In genomic region chr9:137536594-137537129, GRCh38 we compare ENCODE assay signal across 8 cellular contexts. TPM values are rescaled to one million over a fixed set of nuclear protein-coding genes. Genes with fewer than 3 reads are reported as not detected.
DNase-seq lines count a peak whose midpoint lies in the region; ATAC-seq and TF ChIP-seq lines count a peak whose summit lies in the region.
"Not testable (repeated sequence)": the region's sequence is repeated elsewhere in the genome, so short reads cannot be mapped to it uniquely, and the experiment has no call there.

No MANE protein-coding gene starts in this region.

- not testable (repeated sequence) for H3K27me3 Mint-ChIP-seq in activated CD8-positive, alpha-beta T cell treated with anti-CD3 and anti-CD28 coated beads for 36 hours; activated naive CD4-positive, alpha-beta T cell treated with anti-CD3 and anti-CD28 coated beads, Interleukin-2, amount 50 U/mL, for 24 hours; stimulated activated memory B cell treated with anti-CD40 and anti-IgM and Interleukin-4, amounts not matched to agents 10 μg/mL and 1 μg/mL and 100 μg/mL, for 72 hours

- peaks cover 11% of the 10 kb centered on the region for H3K9me3 Mint-ChIP-seq in activated CD8-positive, alpha-beta T cell treated with anti-CD3 and anti-CD28 coated beads for 36 hours
- not testable (repeated sequence) for H3K9me3 Mint-ChIP-seq in activated naive CD4-positive, alpha-beta T cell treated with anti-CD3 and anti-CD28 coated beads, Interleukin-2, amount 50 U/mL, for 24 hours; stimulated activated memory B cell treated with anti-CD40 and anti-IgM and Interleukin-4, amounts not matched to agents 10 μg/mL and 1 μg/mL and 100 μg/mL, for 72 hours

- peaks cover 19% of the 10 kb centered on the region for H3K36me3 Mint-ChIP-seq in activated CD8-positive, alpha-beta T cell treated with anti-CD3 and anti-CD28 coated beads for 36 hours (ENCODE audit: low read depth)
- not testable (repeated sequence) for H3K36me3 Mint-ChIP-seq in activated naive CD4-positive, alpha-beta T cell treated with anti-CD3 and anti-CD28 coated beads, Interleukin-2, amount 50 U/mL, for 24 hours; stimulated activated memory B cell treated with anti-CD40 and anti-IgM and Interleukin-4, amounts not matched to agents 10 μg/mL and 1 μg/mL and 100 μg/mL, for 72 hours

- POLR2A ChIA-PET in activated CD8-positive, alpha-beta T cell treated with anti-CD3 and anti-CD28 coated beads for 36 hours (lab: Charles Lee): interaction anchor here (0.6 to 1.5 kb wide), 2 partner anchors 12 to 106 kb away, joined by 3 read pairs; no protein-coding TSS in a partner anchor

- H3K27ac ChIP-seq in BLaER1: peak overlapping the region; percentile 38
- H3K27ac ChIP-seq in HL-60 (replicated peaks): not testable (repeated sequence)

- not testable (repeated sequence) for H3K27me3 ChIP-seq in BLaER1; HL-60 (ENCODE audit: insufficient read depth, poor library complexity, severe bottlenecking)

- CTCF ChIA-PET in activated CD8-positive, alpha-beta T cell treated with anti-CD3 and anti-CD28 coated beads for 36 hours (lab: Charles Lee): interaction anchor here (0.7 to 1.8 kb wide), 3 partner anchors 9 to 42 kb away, joined by 4 read pairs; partner anchors contain the start of gene DPH7

- H3K4me2 ChIP-seq in BLaER1: peak overlapping the region; percentile 45

- TF ChIP-seq CTCF in HL-60 (IDR thresholded peaks at IDR 0.05; ENCODE audit: insufficient read depth, low read length); activated CD8-positive, alpha-beta T cell treated with anti-CD3 and anti-CD28 coated beads for 36 hours (IDR thresholded peaks at IDR 0.05): not testable (repeated sequence)

- H3K4me1 Mint-ChIP-seq in activated CD8-positive, alpha-beta T cell treated with anti-CD3 and anti-CD28 coated beads for 36 hours (ENCODE audit: low read depth): peaks cover 25% of the 10 kb centered on the region
- H3K4me1 Mint-ChIP-seq in activated naive CD4-positive, alpha-beta T cell treated with anti-CD3 and anti-CD28 coated beads, Interleukin-2, amount 50 U/mL, for 24 hours: peaks cover 29% of the 10 kb centered on the region
- peaks cover 25% of the 10 kb centered on the region for H3K4me1 Mint-ChIP-seq in stimulated activated memory B cell treated with anti-CD40 and anti-IgM and Interleukin-4, amounts not matched to agents 10 μg/mL and 1 μg/mL and 100 μg/mL, for 72 hours

- H4K20me1 ChIP-seq in BLaER1: not testable (repeated sequence)

- peak; percentile 38 for ATAC-seq in activated CD8-positive, alpha-beta T cell treated with anti-CD3 and anti-CD28 coated beads for 36 hours
- ATAC-seq in stimulated activated memory B cell treated with anti-CD40 and anti-IgM and Interleukin-4, amounts not matched to agents 10 μg/mL and 1 μg/mL and 100 μg/mL, for 72 hours: not testable (repeated sequence)

- peaks cover 80% of the 10 kb centered on the region for H3K4me1 ChIP-seq in BLaER1

- peaks cover 47% of the 10 kb centered on the region for H3K36me3 ChIP-seq in BLaER1

- peaks cover 73% of the 10 kb centered on the region for H3K9me3 ChIP-seq in BLaER1

- intact Hi-C loops in activated CD8-positive, alpha-beta T cell treated with anti-CD3 and anti-CD28 coated beads for 36 hours (cut with micrococcal nuclease): not testable (repeated sequence)

- 0 out of 2 replicates have a peak overlapping the region, but pooled peaks have one; percentile 4 for H3K4me3 ChIP-seq in BLaER1
- H3K4me3 ChIP-seq in HL-60 (replicated peaks; ENCODE audit: insufficient read depth, low read length): not testable (repeated sequence)

- H3K9ac ChIP-seq in BLaER1: not testable (repeated sequence)

- H3K4me3 Mint-ChIP-seq in activated CD8-positive, alpha-beta T cell treated with anti-CD3 and anti-CD28 coated beads for 36 hours; activated naive CD4-positive, alpha-beta T cell treated with anti-CD3 and anti-CD28 coated beads, Interleukin-2, amount 50 U/mL, for 24 hours; stimulated activated memory B cell treated with anti-CD40 and anti-IgM and Interleukin-4, amounts not matched to agents 10 μg/mL and 1 μg/mL and 100 μg/mL, for 72 hours: not testable (repeated sequence)

- DNase-seq in HL-60 (ENCODE audit: low read depth in 1 of 2, low spot score in 1 of 2) (peak; percentile 32 to 66), NOMO-1 treated with dmso at 0.1 percent for 144 hours (lab: John Stamatoyannopoulos, UW; ENCODE audit: unreplicated experiment) (peak; percentile 8), UCSD-AML1 (lab: John Stamatoyannopoulos, UW; ENCODE audit: unreplicated experiment) (peak; percentile 68), germinal center (ENCODE audit: low spot score) (peak; percentile 39)
- DNase-seq in activated CD8-positive, alpha-beta T cell treated with anti-CD3 and anti-CD28 coated beads for 36 hours: peak; percentile 66

- peak overlapping the region; percentile 91 for H3K27ac Mint-ChIP-seq in activated CD8-positive, alpha-beta T cell treated with anti-CD3 and anti-CD28 coated beads for 36 hours
- H3K27ac Mint-ChIP-seq in activated naive CD4-positive, alpha-beta T cell treated with anti-CD3 and anti-CD28 coated beads, Interleukin-2, amount 50 U/mL, for 24 hours: peak overlapping the region; percentile 79
- peak overlapping the region; percentile 18 for H3K27ac Mint-ChIP-seq in stimulated activated memory B cell treated with anti-CD40 and anti-IgM and Interleukin-4, amounts not matched to agents 10 μg/mL and 1 μg/mL and 100 μg/mL, for 72 hours

RNA-seq across cellular contexts. Expression of gene PNPLA7, which starts 13.5 kb away (rescaled TPM):
- total RNA-seq in activated CD8-positive, alpha-beta T cell treated with anti-CD3 and anti-CD28 coated beads for 36 hours: 1 to 10 TPM; 4.8 to 5.0 TPM

RNA-seq across cellular contexts. Expression of gene MRPL41, which starts 15.0 kb away (rescaled TPM):
- 10 to 100 TPM; 42.8 to 43.9 TPM for total RNA-seq in activated CD8-positive, alpha-beta T cell treated with anti-CD3 and anti-CD28 coated beads for 36 hours

RNA-seq across cellular contexts. Expression of gene DPH7, which starts 42.1 kb away (rescaled TPM):
- 10 to 100 TPM; 33.7 to 35.0 TPM for total RNA-seq in activated CD8-positive, alpha-beta T cell treated with anti-CD3 and anti-CD28 coated beads for 36 hours

RNA-seq across cellular contexts. Expression of gene ZMYND19, which starts 53.6 kb away (rescaled TPM):
- 10 to 100 TPM; 45.9 to 46.5 TPM for total RNA-seq in activated CD8-positive, alpha-beta T cell treated with anti-CD3 and anti-CD28 coated beads for 36 hours

Comparison
In these comparisons a context has a peak if more than half of its experiments do, and no peak if none do; other contexts are left out.
1. DNase-seq: peak in every context shown above with its lines; median percentile 68 in UCSD-AML1; 66 in activated CD8-positive, alpha-beta T cell treated with anti-CD3 and anti-CD28 coated beads for 36 hours; 49 in HL-60; 39 in germinal center; 8 in NOMO-1 treated with dmso at 0.1 percent for 144 hours.
2. H3K27ac Mint-ChIP-seq: peak in every context shown above with its lines; median percentile 91 in activated CD8-positive, alpha-beta T cell treated with anti-CD3 and anti-CD28 coated beads for 36 hours; 79 in activated naive CD4-positive, alpha-beta T cell treated with anti-CD3 and anti-CD28 coated beads, Interleukin-2, amount 50 U/mL, for 24 hours; 18 in stimulated activated memory B cell treated with anti-CD40 and anti-IgM and Interleukin-4, amounts not matched to agents 10 μg/mL and 1 μg/mL and 100 μg/mL, for 72 hours.